In the genomic region with DNA sequence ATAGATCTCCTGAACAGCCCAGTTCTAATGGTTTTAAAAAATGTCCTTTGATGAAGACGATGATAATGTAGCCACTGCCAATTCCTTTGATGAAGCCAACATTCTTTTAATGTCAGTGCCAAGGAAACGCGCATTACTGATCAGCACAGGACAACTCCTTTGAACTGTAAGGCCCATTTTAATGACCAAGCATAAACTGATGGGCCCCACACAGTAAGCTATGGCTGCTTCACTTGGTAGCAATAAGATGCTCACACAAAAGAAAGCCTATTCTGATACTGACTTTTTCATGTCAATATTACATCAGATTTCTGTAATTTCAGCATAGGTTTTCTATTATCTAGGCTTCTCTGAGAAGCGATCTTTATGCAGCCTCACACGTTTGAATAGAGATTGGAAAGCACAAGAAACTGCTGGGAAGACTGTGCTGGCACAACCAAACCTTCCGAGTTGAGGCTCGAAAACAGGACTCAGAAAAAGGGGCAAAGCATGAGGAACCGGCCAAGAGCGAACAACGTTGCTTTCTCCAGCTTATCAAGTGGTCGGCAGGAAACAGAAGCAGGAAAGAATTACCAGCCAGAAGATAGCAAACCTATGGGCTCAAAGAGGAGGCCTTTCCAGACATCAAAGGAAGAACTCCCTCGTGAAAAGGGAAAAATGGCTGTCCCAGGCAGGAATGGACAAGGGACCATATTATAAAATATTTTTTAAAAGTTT, we compare ENCODE assay signal across 2 cellular contexts.
TF ChIP-seq lines count a peak whose summit lies in the region.

No MANE protein-coding gene starts in this region.

TF ChIP-seq in liver, 16 proteins besides CTCF, POLR2A, EP300 and RAD21:
- TF ChIP-seq TAF1 (conservative IDR thresholded peaks at IDR 0.05) = no peak
- TF ChIP-seq SP1 (IDR thresholded peaks at IDR 0.05) = no peak
- no peak for TF ChIP-seq FOXA1 (IDR thresholded peaks at IDR 0.05)
- TF ChIP-seq REST (IDR thresholded peaks at IDR 0.05) = no peak
- TF ChIP-seq ZBTB33 (IDR thresholded peaks at IDR 0.05) = no peak
- TF ChIP-seq YY1 (IDR thresholded peaks at IDR 0.05) = no peak
- no peak for TF ChIP-seq GABPA (IDR thresholded peaks at IDR 0.05 in 1 of 2, conservative IDR thresholded peaks at IDR 0.05 in 1 of 2)
- TF ChIP-seq EGR1 (IDR thresholded peaks at IDR 0.05; ENCODE audit: low read depth in 2 of 2) = no peak
- no peak for TF ChIP-seq FOXA2 (IDR thresholded peaks at IDR 0.05)
- no peak for TF ChIP-seq HNF4G (IDR thresholded peaks at IDR 0.05)
- TF ChIP-seq, protein P1, sequence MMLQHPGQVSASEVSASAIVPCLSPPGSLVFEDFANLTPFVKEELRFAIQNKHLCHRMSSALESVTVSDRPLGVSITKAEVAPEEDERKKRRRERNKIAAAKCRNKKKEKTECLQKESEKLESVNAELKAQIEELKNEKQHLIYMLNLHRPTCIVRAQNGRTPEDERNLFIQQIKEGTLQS (IDR thresholded peaks at IDR 0.05) = no peak
- TF ChIP-seq JUND (IDR thresholded peaks at IDR 0.05) = no peak
- no peak for TF ChIP-seq HNF4A (conservative IDR thresholded peaks at IDR 0.05)
- no peak for TF ChIP-seq NR2F2 (IDR thresholded peaks at IDR 0.05)
- no peak for TF ChIP-seq RXRA (IDR thresholded peaks at IDR 0.05)

TF ChIP-seq in HepG2, 621 proteins besides CTCF, POLR2A, EP300 and RAD21:
- TF ChIP-seq ZNF770 (CRISPR knock-in tag; IDR thresholded peaks at IDR 0.05) (no peak), ZNF251 (CRISPR knock-in tag; IDR thresholded peaks at IDR 0.05) (no peak), ETV6 (CRISPR knock-in tag; conservative IDR thresholded peaks at IDR 0.05) (no peak)
- TF ChIP-seq, protein P2, sequence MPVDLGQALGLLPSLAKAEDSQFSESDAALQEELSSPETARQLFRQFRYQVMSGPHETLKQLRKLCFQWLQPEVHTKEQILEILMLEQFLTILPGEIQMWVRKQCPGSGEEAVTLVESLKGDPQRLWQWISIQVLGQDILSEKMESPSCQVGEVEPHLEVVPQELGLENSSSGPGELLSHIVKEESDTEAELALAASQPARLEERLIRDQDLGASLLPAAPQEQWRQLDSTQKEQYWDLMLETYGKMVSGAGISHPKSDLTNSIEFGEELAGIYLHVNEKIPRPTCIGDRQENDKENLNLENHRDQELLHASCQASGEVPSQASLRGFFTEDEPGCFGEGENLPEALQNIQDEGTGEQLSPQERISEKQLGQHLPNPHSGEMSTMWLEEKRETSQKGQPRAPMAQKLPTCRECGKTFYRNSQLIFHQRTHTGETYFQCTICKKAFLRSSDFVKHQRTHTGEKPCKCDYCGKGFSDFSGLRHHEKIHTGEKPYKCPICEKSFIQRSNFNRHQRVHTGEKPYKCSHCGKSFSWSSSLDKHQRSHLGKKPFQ (CRISPR knock-in tag; IDR thresholded peaks at IDR 0.05; ENCODE audit: insufficient replicate concordance) = no peak
